ENCODE assay signal across 19 cellular contexts in the genomic region with DNA sequence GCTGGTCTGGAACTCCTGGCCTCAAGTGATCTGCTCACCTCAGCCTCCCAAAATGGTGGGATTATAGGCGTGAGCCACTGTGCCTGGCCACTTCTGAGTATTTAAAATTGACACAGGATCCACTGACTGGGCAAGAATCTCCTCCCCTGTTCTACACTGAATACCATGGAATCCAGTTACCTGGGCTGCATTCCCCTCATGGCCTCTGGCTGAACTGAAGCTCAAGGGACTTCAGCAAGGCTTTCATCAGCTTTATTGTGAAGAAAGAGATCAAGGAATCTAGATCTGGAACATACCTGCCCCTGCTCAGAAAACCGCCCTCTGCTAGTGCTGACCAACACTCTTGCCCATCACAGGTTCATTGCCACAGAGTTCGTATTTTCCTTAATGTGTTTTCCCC. TPM values are rescaled to one million over a fixed set of nuclear protein-coding genes. Genes with fewer than 3 reads are reported as not detected.
"Had no signal": no experiment of that assay in that cellular context is flagged by ENCODE, and none has a peak within 500 bp of the region (broad histone marks: within the 10 kb centered on the region; RNA-seq: fewer than 3 reads in every experiment).

No MANE protein-coding gene starts in this region.

- ATAC-seq: effector memory CD8-positive, alpha-beta T cell; left lobe of liver; natural killer cell treated with Interleukin-12 subunit alpha and Interleukin-12 subunit beta and Interleukin-15 and Interleukin-18, amount 100 ng/mL, for 72 hours had no signal

- DNase-seq: activated CD4-positive, alpha-beta T cell treated with anti-CD3 and anti-CD28 coated beads, Interleukin-2, amount 10 ng/mL, durations not matched to agents 24 days and 14 days; activated gamma-delta T cell; effector memory CD8-positive, alpha-beta T cell; foreskin melanocyte; glutamatergic neuron; hippocampal formation; nucleus accumbens; stimulated activated CD4-positive, alpha-beta T cell treated with anti-CD3 and anti-CD28 coated beads, Interleukin-12 subunit alpha, Interleukin-12 subunit beta, amount 100 ng/mL, for 4 hours; stimulated activated CD8-positive, alpha-beta memory T cell treated with anti-CD3 and anti-CD28 coated beads, Interleukin-4, amount 100 ng/mL, for 48 hours; stimulated activated naive CD8-positive, alpha-beta T cell treated with anti-CD3 and anti-CD28 coated beads, Interleukin-15, Interleukin-2, amounts not matched to agents 100 U/mL and 50 U/mL, for 24 hours; substantia nigra; tibial artery; uterus had no signal

- H3K27me3 ChIP-seq: cardiac muscle cell, tibial artery, uterus had no signal

- H3K27ac ChIP-seq: cardiac muscle cell, uterus had no signal

- H3K4me1 ChIP-seq: uterus had no signal

- H3K4me3 ChIP-seq: cardiac muscle cell, tibial artery, uterus had no signal

- H3K9me3 ChIP-seq: tibial artery, uterus had no signal

- H3K36me3 ChIP-seq: cardiac muscle cell, tibial artery, uterus had no signal

RNA-seq across cellular contexts. Expression of gene NCF2, which starts 20.5 kb away (rescaled TPM):
- total RNA-seq: dermis microvascular lymphatic vessel endothelial cell, lung microvascular endothelial cell, mesothelial cell of epicardium had no signal
